1 cellular context compared by ENCODE assay signal in genomic region chr13:20773194-20774080, GRCh38.
TF ChIP-seq lines count a peak whose summit lies in the region.

TSS of gene EEF1AKMT1 (minus strand) at chr13:20773961. CDS start at chr13:20757598, 16,363 bp downstream.

TF ChIP-seq in HepG2, 621 proteins besides CTCF, POLR2A, EP300 and RAD21 (continued from another document and continues in another):
- TF ChIP-seq SNAPC4 (CRISPR knock-in tag; IDR thresholded peaks at IDR 0.05): no peak
- TF ChIP-seq KLF6 (CRISPR knock-in tag; IDR thresholded peaks at IDR 0.05): peak; percentile 85
- no peak for TF ChIP-seq DPF2 (CRISPR knock-in tag; IDR thresholded peaks at IDR 0.05; ENCODE audit: borderline replicate concordance, low read depth)
- TF ChIP-seq TFAP4 (IDR thresholded peaks at IDR 0.05; ENCODE audit: borderline replicate concordance, low read depth): peak; percentile 69; the same call in 1 of the 2 replicates
- no peak for TF ChIP-seq KLF15 (CRISPR knock-in tag; IDR thresholded peaks at IDR 0.05; ENCODE audit: borderline replicate concordance)
- 0 out of 2 replicates have a peak, but pooled peaks have one; percentile 41 for TF ChIP-seq ZNF30 (CRISPR knock-in tag; IDR thresholded peaks at IDR 0.05)
- no peak for TF ChIP-seq ZBTB7B (CRISPR knock-in tag; IDR thresholded peaks at IDR 0.05)
- no peak for TF ChIP-seq RFX3 (CRISPR knock-in tag; IDR thresholded peaks at IDR 0.05)
- TF ChIP-seq NR3C1 (CRISPR knock-in tag; IDR thresholded peaks at IDR 0.05): no peak
- TF ChIP-seq ZNF678 (CRISPR knock-in tag; IDR thresholded peaks at IDR 0.05): 0 out of 2 replicates have a peak, but pooled peaks have one; percentile 73
- no peak for TF ChIP-seq CBX2 (IDR thresholded peaks at IDR 0.05; ENCODE audit: low read depth, low read length)
- no peak for TF ChIP-seq CBX2 (CRISPR knock-in tag; IDR thresholded peaks at IDR 0.05; ENCODE audit: low read depth)
- TF ChIP-seq PBX3 (CRISPR knock-in tag; IDR thresholded peaks at IDR 0.05; ENCODE audit: borderline replicate concordance): peak; percentile 79; the same call in 1 of the 2 replicates
- TF ChIP-seq ZNF720 (CRISPR knock-in tag; IDR thresholded peaks at IDR 0.05): no peak
- no peak for TF ChIP-seq CREB3 (CRISPR knock-in tag; IDR thresholded peaks at IDR 0.05)
- no peak for TF ChIP-seq RFX1 (IDR thresholded peaks at IDR 0.05)
- TF ChIP-seq ZNF232 (CRISPR knock-in tag; IDR thresholded peaks at IDR 0.05; ENCODE audit: borderline replicate concordance): peak; percentile 50; the same call in 1 of the 2 replicates
- TF ChIP-seq KLF16 (CRISPR knock-in tag; IDR thresholded peaks at IDR 0.05): no peak
- no peak for TF ChIP-seq NFKBIZ (CRISPR knock-in tag; IDR thresholded peaks at IDR 0.05)
- peak; percentile 65; the same call in 1 of the 2 replicates for TF ChIP-seq SMAD9 (CRISPR knock-in tag; IDR thresholded peaks at IDR 0.05)
- peak; percentile 73; the same call in 1 of the 2 replicates for TF ChIP-seq ZNF441 (CRISPR knock-in tag; IDR thresholded peaks at IDR 0.05; ENCODE audit: borderline replicate concordance)
- TF ChIP-seq ARNT (IDR thresholded peaks at IDR 0.05): no peak
- TF ChIP-seq ZNF776 (CRISPR knock-in tag; IDR thresholded peaks at IDR 0.05): no peak
- no peak for TF ChIP-seq ATF4 (CRISPR knock-in tag; IDR thresholded peaks at IDR 0.05)
- TF ChIP-seq SCMH1 (CRISPR knock-in tag; IDR thresholded peaks at IDR 0.05; ENCODE audit: borderline replicate concordance): no peak
- no peak for TF ChIP-seq ADNP (CRISPR knock-in tag; IDR thresholded peaks at IDR 0.05)
- peak; percentile 69; the same call in 1 of the 2 replicates for TF ChIP-seq ZNF790 (CRISPR knock-in tag; IDR thresholded peaks at IDR 0.05; ENCODE audit: borderline replicate concordance)
- peak; percentile 61; the same call in 1 of the 2 replicates for TF ChIP-seq STAT6 (CRISPR knock-in tag; IDR thresholded peaks at IDR 0.05; ENCODE audit: borderline replicate concordance)
- no peak for TF ChIP-seq ZNF33A (CRISPR knock-in tag; IDR thresholded peaks at IDR 0.05; ENCODE audit: borderline replicate concordance)
- no peak; the same call in 1 of the 2 replicates for TF ChIP-seq FOSL1 (CRISPR knock-in tag; IDR thresholded peaks at IDR 0.05; ENCODE audit: borderline replicate concordance)
- 0 out of 2 replicates have a peak, but pooled peaks have one; percentile 44 for TF ChIP-seq GATAD2A (CRISPR knock-in tag; IDR thresholded peaks at IDR 0.05)
- TF ChIP-seq CBX1 (IDR thresholded peaks at IDR 0.05; ENCODE audit: low read depth): no peak
- peak; percentile 60; the same call in 1 of the 2 replicates for TF ChIP-seq ZNF142 (CRISPR knock-in tag; IDR thresholded peaks at IDR 0.05)
- TF ChIP-seq ZNF282 (IDR thresholded peaks at IDR 0.05; ENCODE audit: partially characterized antibody): no peak
- peak; percentile 92; the same call in 1 of the 2 replicates for TF ChIP-seq YEATS4 (CRISPR knock-in tag; IDR thresholded peaks at IDR 0.05; ENCODE audit: borderline replicate concordance)
- TF ChIP-seq ZNF260 (CRISPR knock-in tag; IDR thresholded peaks at IDR 0.05; ENCODE audit: borderline replicate concordance, low read depth): no peak
- TF ChIP-seq PHF21A (CRISPR knock-in tag; IDR thresholded peaks at IDR 0.05): peak; percentile 70
- peak; percentile 55; the same call in 1 of the 2 replicates for TF ChIP-seq GFI1 (CRISPR knock-in tag; IDR thresholded peaks at IDR 0.05; ENCODE audit: borderline replicate concordance)
